15 cellular contexts compared by ENCODE assay signal in genomic region chr5:10503997-10504761, GRCh38. TPM values are rescaled to one million over a fixed set of nuclear protein-coding genes. Genes with fewer than 3 reads are reported as not detected.
DNase-seq lines count a peak whose midpoint lies in the region; ATAC-seq lines count a peak whose summit lies in the region.
"Had no signal": no experiment of that assay in that cellular context is flagged by ENCODE, and none has a peak within 500 bp of the region (broad histone marks: within the 10 kb centered on the region; RNA-seq: fewer than 3 reads in every experiment).

No MANE protein-coding gene starts in this region.

- DNase-seq in HK-2 (ENCODE audit: unreplicated experiment), result peak; percentile 24
- DNase-seq in SHP77 treated with DMSO at 0.1 percent for 48 hours (lab: John Stamatoyannopoulos, UW), result peak; percentile 91
- peak; percentile 60 for DNase-seq in glomerular visceral epithelial cell (ENCODE audit: extremely low spot score)
- DNase-seq in renal cortical epithelial cell (ENCODE audit: low read depth), result peak; percentile 77
- no peak for DNase-seq in islet precursor cell
- no peak for DNase-seq in DMS153 treated with DMSO at 0.1 percent for 48 hours (lab: John Stamatoyannopoulos, UW; ENCODE audit: unreplicated experiment)
- DNase-seq: activated CD4-positive, CD25-positive, alpha-beta regulatory T cell treated with anti-CD3 and anti-CD28 coated beads, Interleukin-2, amount 50 U/mL, for 72 hours; activated CD8-positive, alpha-beta memory T cell treated with anti-CD3 and anti-CD28 coated beads, Interleukin-2, amount 50 U/mL, for 4 hours; C1 segment of cervical spinal cord; caudate nucleus; H9; Kasumi-1; left lung; stimulated activated naive CD8-positive, alpha-beta T cell treated with anti-CD3 and anti-CD28 coated beads, Interleukin-15, Interleukin-2, amounts not matched to agents 100 U/mL and 50 U/mL, for 24 hours had no signal

- no peak for ATAC-seq in GM21526 (IDR thresholded peaks at IDR 0.05; ENCODE audit: low FRiP score, unreplicated experiment)
- ATAC-seq: left lung; stimulated activated naive CD8-positive, alpha-beta T cell treated with anti-CD3 and anti-CD28 coated beads, Interleukin-15, Interleukin-2, amounts not matched to agents 100 U/mL and 50 U/mL, for 24 hours had no signal

RNA-seq across cellular contexts. Expression of gene ANKRD33B, which starts 59.7 kb away (rescaled TPM):
- 8.2 and 32.9 TPM in 2 replicates for total RNA-seq in renal cortical epithelial cell

Comparison
In these comparisons a context has a peak if more than half of its experiments do, and no peak if none do; other contexts are left out.
1. DNase-seq: peak in HK-2 (single experiment), SHP77 treated with DMSO at 0.1 percent for 48 hours (single experiment), glomerular visceral epithelial cell (single experiment) and renal cortical epithelial cell (single experiment); none in islet precursor cell (single experiment) and DMS153 treated with DMSO at 0.1 percent for 48 hours (single experiment).